Comparison of ENCODE assay signal across 3 cellular contexts in genomic region chr22:39233736-39234120, GRCh38.
TF ChIP-seq lines count a peak whose summit lies in the region.

No MANE protein-coding gene starts in this region.

TF ChIP-seq in IMR-90, 13 proteins besides CTCF, POLR2A, EP300 and RAD21:
- no peak for TF ChIP-seq MAFK (IDR thresholded peaks at IDR 0.05; ENCODE audit: low read depth, low read length)
- TF ChIP-seq ELK1 (IDR thresholded peaks at IDR 0.05; ENCODE audit: borderline replicate concordance, low read depth, low read length): no peak
- TF ChIP-seq CEBPB (IDR thresholded peaks at IDR 0.05; ENCODE audit: low read depth, low read length): no peak
- no peak for TF ChIP-seq RFX5 (IDR thresholded peaks at IDR 0.05; ENCODE audit: low read depth, low read length)
- TF ChIP-seq SMC3 (IDR thresholded peaks at IDR 0.05; ENCODE audit: low read depth, low read length): no peak
- TF ChIP-seq NFE2L2 (IDR thresholded peaks at IDR 0.05; ENCODE audit: low read depth, low read length): no peak
- TF ChIP-seq FOS (IDR thresholded peaks at IDR 0.05; ENCODE audit: low read depth, low read length): no peak

TF ChIP-seq in endothelial cell of umbilical vein, 7 proteins besides CTCF, POLR2A, EP300 and RAD21:
- TF ChIP-seq MAX (IDR thresholded peaks at IDR 0.05; ENCODE audit: insufficient read depth, insufficient read length) (no peak), POLR2AphosphoS5 (IDR thresholded peaks at IDR 0.05; ENCODE audit: insufficient read depth, low read depth, low read length) (no peak), MYC (IDR thresholded peaks at IDR 0.05; ENCODE audit: low read depth, low read length) (no peak), JUN (IDR thresholded peaks at IDR 0.05; ENCODE audit: borderline replicate concordance, insufficient read depth, insufficient read length, low read depth) (no peak), EZH2 (IDR thresholded peaks at IDR 0.05; ENCODE audit: borderline replicate concordance, low read depth, low read length, severe bottlenecking) (no peak), GATA2 (IDR thresholded peaks at IDR 0.05; ENCODE audit: insufficient read depth, insufficient read length, low read depth, low read length) (no peak), FOS (IDR thresholded peaks at IDR 0.05; ENCODE audit: borderline replicate concordance, insufficient read depth, low read length) (no peak)

TF ChIP-seq in GM23338, 12 proteins besides CTCF, POLR2A, EP300 and RAD21:
- TF ChIP-seq ETS1 (IDR thresholded peaks at IDR 0.05) (no peak), EZH2 (IDR thresholded peaks at IDR 0.05; ENCODE audit: low read depth, unreplicated experiment) (no peak), CREB1 (CRISPR knock-in tag; IDR thresholded peaks at IDR 0.05; ENCODE audit: low read depth) (no peak), POLR2AphosphoS5 (IDR thresholded peaks at IDR 0.05; ENCODE audit: low read depth) (no peak), JUNB (IDR thresholded peaks at IDR 0.05; ENCODE audit: unreplicated experiment) (no peak), STAT1 (IDR thresholded peaks at IDR 0.05; ENCODE audit: unreplicated experiment) (no peak), ZNF114 (CRISPR knock-in tag; IDR thresholded peaks at IDR 0.05) (no peak), NANOG (IDR thresholded peaks at IDR 0.05; ENCODE audit: borderline replicate concordance) (no peak)
